ENCODE assay signal across 31 cellular contexts in the genomic region with DNA sequence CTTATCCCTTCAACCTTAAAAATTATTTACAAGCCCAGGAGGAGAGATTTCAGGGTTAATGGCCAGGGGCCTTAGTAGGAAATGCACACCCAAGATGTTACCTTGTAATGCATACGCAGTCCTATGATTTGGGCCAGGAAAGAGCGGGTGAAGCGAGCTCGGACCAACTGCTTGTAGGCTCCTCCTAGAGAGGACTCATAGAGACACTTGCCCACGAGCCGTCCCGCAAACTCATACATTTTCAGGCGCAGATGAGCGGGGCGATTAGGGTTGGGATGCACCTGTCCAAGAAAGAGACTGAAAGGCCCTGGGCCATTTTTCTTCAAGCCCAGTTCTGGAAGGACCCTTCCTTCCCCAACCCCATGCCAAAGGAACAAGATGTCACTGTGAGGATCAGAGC.
"Had no signal": no experiment of that assay in that cellular context is flagged by ENCODE, and none has a peak within 500 bp of the region (broad histone marks: within the 10 kb centered on the region; RNA-seq: fewer than 3 reads in every experiment).

No MANE protein-coding gene starts in this region.

- DNase-seq: activated CD4-positive, alpha-beta memory T cell treated with anti-CD3 and anti-CD28 coated beads for 36 hours; activated CD4-positive, alpha-beta T cell treated with anti-CD3 and anti-CD28 coated beads for 36 hours; activated CD4-positive, alpha-beta T cell treated with anti-CD3 and anti-CD28 coated beads, Interleukin-2, amount 10 ng/mL, durations not matched to agents 24 days and 14 days; activated CD4-positive, CD25-positive, alpha-beta regulatory T cell; activated CD4-positive, CD25-positive, alpha-beta regulatory T cell treated with anti-CD3 and anti-CD28 coated beads, Interleukin-2, amount 50 U/mL, for 72 hours; activated CD8-positive, alpha-beta memory T cell treated with anti-CD3 and anti-CD28 coated beads, Interleukin-2, amount 10 ng/mL, durations not matched to agents 7 days and 5 days; activated CD8-positive, alpha-beta memory T cell treated with anti-CD3 and anti-CD28 coated beads, Interleukin-2, amount 50 U/mL, for 4 hours; activated CD8-positive, alpha-beta T cell treated with anti-CD3 and anti-CD28 coated beads, Interleukin-2, amount 10 ng/mL, durations not matched to agents 7 days and 5 days; activated effector memory CD4-positive, alpha-beta T cell treated with Interleukin-2 at 50 U/mL for 16 hours; activated gamma-delta T cell treated with Interleukin-2 at 50 U/mL for 16 hours; activated naive CD4-positive, alpha-beta T cell treated with anti-CD3 and anti-CD28 coated beads, Interleukin-2, amount 50 U/mL, for 16 hours; activated naive CD4-positive, alpha-beta T cell treated with Interleukin-2 at 50 U/mL for 16 hours; activated T-cell treated with anti-CD3 and anti-CD28 coated beads, Interleukin-2, amount 50 U/mL, for 1 hour; amniotic stem cell; anterior cingulate cortex; dorsolateral prefrontal cortex; effector memory CD4-positive, alpha-beta T cell; endodermal cell; foreskin fibroblast; glutamatergic neuron; heart left ventricle; T-helper 2 cell had no signal

- H3K4me3 ChIP-seq: coronary artery, dorsolateral prefrontal cortex, heart left ventricle had no signal

- H3K9me3 Mint-ChIP-seq: activated CD4-positive, alpha-beta memory T cell treated with anti-CD3 and anti-CD28 coated beads for 36 hours; activated CD4-positive, alpha-beta T cell treated with anti-CD3 and anti-CD28 coated beads, Interleukin-2, amount 10 ng/mL, durations not matched to agents 24 days and 14 days; activated T-helper 17 cell treated with anti-CD3 and anti-CD28 coated beads, Interleukin-2, amount 50 U/mL, for 72 hours; brain; central memory CD8-positive, alpha-beta T cell; dendritic cell treated with granulocyte-macrophage colony-stimulating factor and Interleukin-4, amounts not matched to agents 40 ng/mL and 50 ng/mL, for 4 days; endodermal cell had no signal

- H3K4me1 Mint-ChIP-seq: activated T-helper 17 cell treated with anti-CD3 and anti-CD28 coated beads, Interleukin-2, amount 50 U/mL, for 72 hours; brain; central memory CD8-positive, alpha-beta T cell; endodermal cell had no signal

- H3K27me3 ChIP-seq: dorsolateral prefrontal cortex, heart left ventricle had no signal

- H3K27ac ChIP-seq: dorsolateral prefrontal cortex, heart left ventricle had no signal

- FAIRE-seq: bronchial epithelial cell, frontal cortex had no signal

- H3K4me3 Mint-ChIP-seq: activated CD4-positive, alpha-beta memory T cell treated with anti-CD3 and anti-CD28 coated beads for 36 hours; activated CD4-positive, alpha-beta T cell treated with anti-CD3 and anti-CD28 coated beads for 36 hours; activated CD4-positive, alpha-beta T cell treated with anti-CD3 and anti-CD28 coated beads, Interleukin-2, amount 10 ng/mL, durations not matched to agents 24 days and 14 days; activated CD8-positive, alpha-beta memory T cell treated with anti-CD3 and anti-CD28 coated beads, Interleukin-2, amount 10 ng/mL, durations not matched to agents 7 days and 5 days; activated CD8-positive, alpha-beta T cell treated with anti-CD3 and anti-CD28 coated beads, Interleukin-2, amount 10 ng/mL, durations not matched to agents 7 days and 5 days; activated naive CD8-positive, alpha-beta T cell; activated T-helper 17 cell treated with anti-CD3 and anti-CD28 coated beads, Interleukin-2, amount 50 U/mL, for 72 hours; brain; central memory CD8-positive, alpha-beta T cell; dendritic cell treated with granulocyte-macrophage colony-stimulating factor and Interleukin-4, amounts not matched to agents 40 ng/mL and 50 ng/mL, for 4 days; endodermal cell had no signal

- H3K27me3 Mint-ChIP-seq: activated CD4-positive, alpha-beta memory T cell treated with anti-CD3 and anti-CD28 coated beads for 36 hours; activated CD4-positive, alpha-beta T cell treated with anti-CD3 and anti-CD28 coated beads for 36 hours; activated CD4-positive, alpha-beta T cell treated with anti-CD3 and anti-CD28 coated beads, Interleukin-2, amount 10 ng/mL, durations not matched to agents 24 days and 14 days; activated CD8-positive, alpha-beta memory T cell treated with anti-CD3 and anti-CD28 coated beads, Interleukin-2, amount 10 ng/mL, durations not matched to agents 7 days and 5 days; activated naive CD8-positive, alpha-beta T cell; activated T-helper 17 cell treated with anti-CD3 and anti-CD28 coated beads, Interleukin-2, amount 50 U/mL, for 72 hours; brain; central memory CD8-positive, alpha-beta T cell; dendritic cell treated with granulocyte-macrophage colony-stimulating factor and Interleukin-4, amounts not matched to agents 40 ng/mL and 50 ng/mL, for 4 days had no signal

- ATAC-seq: activated CD4-positive, alpha-beta T cell treated with anti-CD3 and anti-CD28 coated beads for 36 hours; activated CD8-positive, alpha-beta memory T cell treated with anti-CD3 and anti-CD28 coated beads, Interleukin-2, amount 10 ng/mL, durations not matched to agents 7 days and 5 days; activated CD8-positive, alpha-beta T cell treated with anti-CD3 and anti-CD28 coated beads, Interleukin-2, amount 10 ng/mL, durations not matched to agents 7 days and 5 days; activated T-helper 17 cell treated with anti-CD3 and anti-CD28 coated beads, Interleukin-2, amount 50 U/mL, for 72 hours; esophagus mucosa; heart left ventricle had no signal

- H3K27ac Mint-ChIP-seq: activated CD4-positive, alpha-beta memory T cell treated with anti-CD3 and anti-CD28 coated beads for 36 hours; activated CD4-positive, alpha-beta T cell treated with anti-CD3 and anti-CD28 coated beads for 36 hours; activated CD8-positive, alpha-beta memory T cell treated with anti-CD3 and anti-CD28 coated beads, Interleukin-2, amount 10 ng/mL, durations not matched to agents 7 days and 5 days; activated CD8-positive, alpha-beta T cell treated with anti-CD3 and anti-CD28 coated beads, Interleukin-2, amount 10 ng/mL, durations not matched to agents 7 days and 5 days; activated naive CD8-positive, alpha-beta T cell; activated T-helper 17 cell treated with anti-CD3 and anti-CD28 coated beads, Interleukin-2, amount 50 U/mL, for 72 hours; brain; dendritic cell treated with granulocyte-macrophage colony-stimulating factor and Interleukin-4, amounts not matched to agents 40 ng/mL and 50 ng/mL, for 4 days; endodermal cell had no signal

- H3K9me3 ChIP-seq: heart left ventricle had no signal
